Comparison of ENCODE assay signal across 11 cellular contexts in genomic region chr6:41374618-41375590, GRCh38. TPM values are rescaled to one million over a fixed set of nuclear protein-coding genes. Genes with fewer than 3 reads are reported as not detected.
DNase-seq lines count a peak whose midpoint lies in the region; ATAC-seq and TF ChIP-seq lines count a peak whose summit lies in the region.
"Had no signal": no experiment of that assay in that cellular context is flagged by ENCODE, and none has a peak within 500 bp of the region (broad histone marks: within the 10 kb centered on the region; RNA-seq: fewer than 3 reads in every experiment).

No MANE protein-coding gene starts in this region.

- H3K4me1 ChIP-seq in GM23338 (ENCODE audit: insufficient read depth), result peaks cover 45% of the 10 kb centered on the region
- H3K4me1 ChIP-seq in esophagus squamous epithelium, result peaks cover 33 to 48% (median 34%) of the 10 kb centered on the region in 3 donors

- H3K9me3 Mint-ChIP-seq in GM23338 (no peaks in the 10 kb centered on the region; the same call in 2 of the 3 replicates), nephron (peaks cover 4% of the 10 kb centered on the region)
- H3K9me3 Mint-ChIP-seq: activated CD4-positive, alpha-beta T cell treated with anti-CD3 and anti-CD28 coated beads, Interleukin-2, amount 10 ng/mL, durations not matched to agents 7 days and 5 days had no signal

- TF ChIP-seq POLR2A in esophagus squamous epithelium (IDR thresholded peaks at IDR 0.05) (no peak), GM18505 (IDR thresholded peaks at IDR 0.05; ENCODE audit: borderline replicate concordance, extremely low read depth, insufficient read depth, insufficient read length) (no peak)

- peaks cover 30% of the 10 kb centered on the region; the same call in 1 of the 2 replicates for H3F3A ChIP-seq in GM23338 (replicated peaks; ENCODE audit: low read depth)

- H3K27me3 Mint-ChIP-seq in GM23338 (ENCODE audit: insufficient read depth, low read depth, poor library complexity) (peaks cover 94% of the 10 kb centered on the region), nephron (ENCODE audit: low read depth) (peaks cover 97% of the 10 kb centered on the region)

- no peaks in the 10 kb centered on the region for H3K79me2 ChIP-seq in GM23338 (replicated peaks; ENCODE audit: insufficient read depth)

- ATAC-seq in GM23338, result peak; percentile 20
- ATAC-seq in GM18505 (IDR thresholded peaks at IDR 0.05; ENCODE audit: unreplicated experiment), result no peak
- ATAC-seq: body of pancreas had no signal

- WGBS in esophagus squamous epithelium, 2 donors, result 8 to 9% methylated on average over 37 to 39 of the region's 46 CpGs

- H3K9me2 ChIP-seq in GM23338 (ENCODE audit: insufficient read depth), result no peaks in the 10 kb centered on the region

- H3K36me3 ChIP-seq in GM23338 (ENCODE audit: insufficient read depth) (no peaks in the 10 kb centered on the region), esophagus squamous epithelium (no peaks in the 10 kb centered on the region)

- H3K9me3 ChIP-seq in esophagus squamous epithelium, result no peaks in the 10 kb centered on the region
- H3K9me3 ChIP-seq: body of pancreas had no signal

- TF ChIP-seq CTCF in GM23338 (conservative IDR thresholded peaks at IDR 0.05; ENCODE audit: low read depth in 2 of 2) (no peak), coronary artery (IDR thresholded peaks at IDR 0.05) (no peak), nephron (IDR thresholded peaks at IDR 0.05; ENCODE audit: unreplicated experiment in 3 of 3) (no peak), esophagus squamous epithelium (IDR thresholded peaks at IDR 0.05) (no peak)

- peak; percentile 3 for DNase-seq in COLO668 (lab: John Stamatoyannopoulos, UW; ENCODE audit: unreplicated experiment)
- peak; percentile 71 for DNase-seq in GM23338 (ENCODE audit: low spot score)
- DNase-seq in coronary artery (ENCODE audit: low spot score), result no peak
- DNase-seq in esophagus squamous epithelium (lab: John Stamatoyannopoulos, UW), result no peak
- DNase-seq in NCI-H2081 treated with DMSO at 0.1 percent for 48 hours (lab: John Stamatoyannopoulos, UW), result no peak
- DNase-seq in activated effector memory CD4-positive, alpha-beta T cell treated with Interleukin-2 at 50 U/mL for 16 hours, result no peak
- DNase-seq: activated CD4-positive, alpha-beta T cell treated with anti-CD3 and anti-CD28 coated beads, Interleukin-2, amount 10 ng/mL, durations not matched to agents 7 days and 5 days; body of pancreas; NCI-H1436 had no signal

- H3K4me1 Mint-ChIP-seq in GM23338 (peaks cover 43% of the 10 kb centered on the region), nephron (peaks cover 50% of the 10 kb centered on the region)

- H3K4me3 ChIP-seq in GM23338, result peak overlapping the region; percentile 59
- H3K4me3 ChIP-seq in coronary artery, result peak overlapping the region; percentile 70
- H3K4me3 ChIP-seq in esophagus squamous epithelium, result peak overlapping the region in 1 of 4 donors; percentile 9
- H3K4me3 ChIP-seq: body of pancreas had no signal

- peak overlapping the region; percentile 63 for H3K4me3 Mint-ChIP-seq in GM23338
- peak overlapping the region; percentile 76 to 77 (median 76) for H3K4me3 Mint-ChIP-seq in nephron

- H3K4me2 ChIP-seq in GM23338, result peak overlapping the region; percentile 87

- no peak overlapping the region for H3K27ac ChIP-seq in GM23338 (ENCODE audit: low read depth)
- H3K27ac ChIP-seq in coronary artery, result no peak overlapping the region
- no peak overlapping the region for H3K27ac ChIP-seq in esophagus squamous epithelium
- H3K27ac ChIP-seq: body of pancreas had no signal

- H2AFZ ChIP-seq in GM23338, result peak overlapping the region; percentile 85

- intact Hi-C loops in esophagus squamous epithelium (cut with DNase I), result loop anchor here (5.0 kb wide), 1 partner anchor 217 kb away; no protein-coding TSS in a partner anchor

- H3K36me3 Mint-ChIP-seq in GM23338 (ENCODE audit: low read depth) (no peaks in the 10 kb centered on the region), nephron (ENCODE audit: low read depth) (no peaks in the 10 kb centered on the region)

- H3K27me3 ChIP-seq in GM23338 (ENCODE audit: insufficient read depth) (peaks cover 100% of the 10 kb centered on the region), esophagus squamous epithelium (peaks cover 42 to 100% (median 48%) of the 10 kb centered on the region in 4 donors)

- H3K27ac Mint-ChIP-seq in GM23338 (no peak overlapping the region), nephron (peak overlapping the region; percentile 44 to 89 (median 79))

- peaks cover 7% of the 10 kb centered on the region for H4K20me1 ChIP-seq in GM23338 (replicated peaks; ENCODE audit: insufficient read depth)

TF ChIP-seq in GM23338, 12 proteins besides CTCF, POLR2A, EP300 and RAD21 (continues in another document):
- TF ChIP-seq REST (IDR thresholded peaks at IDR 0.05; ENCODE audit: unreplicated experiment) (no peak), EZH2phosphoT487 (IDR thresholded peaks at IDR 0.05; ENCODE audit: unreplicated experiment) (peak; percentile 7), ZNF331 (CRISPR knock-in tag; IDR thresholded peaks at IDR 0.05; ENCODE audit: low read depth) (no peak), POLR2AphosphoS5 (IDR thresholded peaks at IDR 0.05; ENCODE audit: low read depth) (no peak)

RNA-seq across cellular contexts. Expression of gene NCR2, which starts 39.5 kb away (rescaled TPM):
- total RNA-seq in GM23338 (2014; rRNA removed; shearing (Covaris generic)), result not detected in 2 replicates
- not detected in 2 replicates for polyA plus RNA-seq in GM23338 (2016; fragmentation: Nextera tagmentation; extraction: Ambion mirVana)
- total RNA-seq in esophagus squamous epithelium, result under 1 TPM in 1 of 4 donors, not detected in 3; 0.26 TPM
- total RNA-seq: activated CD4-positive, alpha-beta T cell treated with anti-CD3 and anti-CD28 coated beads, Interleukin-2, amount 10 ng/mL, durations not matched to agents 7 days and 5 days; body of pancreas had no signal

Comparison
In these comparisons a context has a peak if more than half of its experiments do, and no peak if none do; other contexts are left out.
1. DNase-seq: peak in COLO668 (single experiment) and GM23338 (single experiment); none in coronary artery (single experiment), esophagus squamous epithelium (single experiment), NCI-H2081 treated with DMSO at 0.1 percent for 48 hours (single experiment) and activated effector memory CD4-positive, alpha-beta T cell treated with Interleukin-2 at 50 U/mL for 16 hours (single experiment).